1 cellular context compared by ENCODE assay signal in genomic region chr14:99562848-99563748, GRCh38.
TF ChIP-seq lines count a peak whose summit lies in the region.

No MANE protein-coding gene starts in this region.

TF ChIP-seq in HepG2, 621 proteins besides CTCF, POLR2A, EP300 and RAD21 (continued from another document and continues in another):
- TF ChIP-seq PBX3 (CRISPR knock-in tag; IDR thresholded peaks at IDR 0.05; ENCODE audit: borderline replicate concordance) = no peak
- no peak for TF ChIP-seq ZNF251 (CRISPR knock-in tag; IDR thresholded peaks at IDR 0.05)
- no peak; the same call in 1 of the 2 replicates for TF ChIP-seq ZNF362 (CRISPR knock-in tag; IDR thresholded peaks at IDR 0.05; ENCODE audit: borderline replicate concordance)
- TF ChIP-seq THYN1 (CRISPR knock-in tag; IDR thresholded peaks at IDR 0.05; ENCODE audit: borderline replicate concordance, low read depth) = no peak
- TF ChIP-seq ZNF331 (CRISPR knock-in tag; IDR thresholded peaks at IDR 0.05) = peak; percentile 85; the same call in 1 of the 2 replicates
- peak; percentile 68 for TF ChIP-seq ATF2 (CRISPR knock-in tag; IDR thresholded peaks at IDR 0.05)
- TF ChIP-seq RELA (CRISPR knock-in tag; IDR thresholded peaks at IDR 0.05) = no peak
- peak; percentile 74 for TF ChIP-seq RCOR2 (CRISPR knock-in tag; IDR thresholded peaks at IDR 0.05)
- TF ChIP-seq JUN (CRISPR knock-in tag; IDR thresholded peaks at IDR 0.05) = no peak
- no peak for TF ChIP-seq FOXJ3 (CRISPR knock-in tag; IDR thresholded peaks at IDR 0.05; ENCODE audit: borderline replicate concordance)
- TF ChIP-seq ZNF883 (CRISPR knock-in tag; IDR thresholded peaks at IDR 0.05; ENCODE audit: not compliant biosample characterization) = no peak
- peak; percentile 71; the same call in 1 of the 2 replicates for TF ChIP-seq ZNF788 (CRISPR knock-in tag; IDR thresholded peaks at IDR 0.05; ENCODE audit: borderline replicate concordance)
- TF ChIP-seq MLXIP (CRISPR knock-in tag; IDR thresholded peaks at IDR 0.05; ENCODE audit: borderline replicate concordance) = no peak
- no peak for TF ChIP-seq HNF1B (CRISPR knock-in tag; IDR thresholded peaks at IDR 0.05)
- TF ChIP-seq MYPOP (CRISPR knock-in tag; IDR thresholded peaks at IDR 0.05) = no peak
- no peak for TF ChIP-seq ZNF513 (CRISPR knock-in tag; conservative IDR thresholded peaks at IDR 0.05)
- no peak for TF ChIP-seq ZNF235 (CRISPR knock-in tag; IDR thresholded peaks at IDR 0.05; ENCODE audit: borderline replicate concordance)
- TF ChIP-seq FOXP1 (IDR thresholded peaks at IDR 0.05) = no peak
- no peak for TF ChIP-seq FOXP1 (CRISPR knock-in tag; IDR thresholded peaks at IDR 0.05)
- TF ChIP-seq PHF20 (CRISPR knock-in tag; IDR thresholded peaks at IDR 0.05) = no peak
- TF ChIP-seq HCFC1 (IDR thresholded peaks at IDR 0.05; ENCODE audit: low read depth, low read length) = no peak
- no peak for TF ChIP-seq AFF4 (CRISPR knock-in tag; IDR thresholded peaks at IDR 0.05)
- TF ChIP-seq ZNF772 (CRISPR knock-in tag; IDR thresholded peaks at IDR 0.05) = peak; percentile 61
- no peak for TF ChIP-seq NKX3-1 (CRISPR knock-in tag; IDR thresholded peaks at IDR 0.05)
- no peak for TF ChIP-seq FOSL1 (CRISPR knock-in tag; IDR thresholded peaks at IDR 0.05; ENCODE audit: borderline replicate concordance)
- TF ChIP-seq CBX2 (IDR thresholded peaks at IDR 0.05; ENCODE audit: low read depth, low read length) = no peak
- TF ChIP-seq CBX2 (CRISPR knock-in tag; IDR thresholded peaks at IDR 0.05; ENCODE audit: low read depth) = no peak
- no peak for TF ChIP-seq RFXANK (CRISPR knock-in tag; IDR thresholded peaks at IDR 0.05)
- TF ChIP-seq NCOA5 (CRISPR knock-in tag; IDR thresholded peaks at IDR 0.05) = no peak
- no peak for TF ChIP-seq ZNF343 (CRISPR knock-in tag; IDR thresholded peaks at IDR 0.05)
- TF ChIP-seq HNRNPH1 (optimal IDR thresholded peaks at IDR 0.05; ENCODE audit: low read depth, low read length) = no peak
- no peak for TF ChIP-seq ZNF512 (CRISPR knock-in tag; IDR thresholded peaks at IDR 0.05)
- TF ChIP-seq MBD4 (IDR thresholded peaks at IDR 0.05; ENCODE audit: borderline replicate concordance, low read length) = no peak
- TF ChIP-seq ZMYM4 (CRISPR knock-in tag; IDR thresholded peaks at IDR 0.05) = peak; percentile 49; the same call in 1 of the 2 replicates
- TF ChIP-seq NPAS2 (CRISPR knock-in tag; IDR thresholded peaks at IDR 0.05; ENCODE audit: borderline replicate concordance) = no peak
- TF ChIP-seq ZNF660 (CRISPR knock-in tag; IDR thresholded peaks at IDR 0.05; ENCODE audit: borderline replicate concordance, low read depth) = no peak
- TF ChIP-seq ZNF7 (CRISPR knock-in tag; IDR thresholded peaks at IDR 0.05) = no peak
- TF ChIP-seq ZFP36 (IDR thresholded peaks at IDR 0.05; ENCODE audit: borderline replicate concordance, low read depth, low read length, partially characterized antibody) = no peak
- peak; percentile 73 for TF ChIP-seq CEBPG (CRISPR knock-in tag; IDR thresholded peaks at IDR 0.05)
- peak; percentile 85; the same call in 1 of the 2 replicates for TF ChIP-seq CBX5 (CRISPR knock-in tag; IDR thresholded peaks at IDR 0.05; ENCODE audit: borderline replicate concordance)
- TF ChIP-seq ZNF124 (CRISPR knock-in tag; IDR thresholded peaks at IDR 0.05) = no peak
- TF ChIP-seq RFX5 (IDR thresholded peaks at IDR 0.05; ENCODE audit: low read depth, low read length) = no peak
- 0 out of 2 replicates have a peak, but pooled peaks have one; percentile 24 for TF ChIP-seq KMT2B (CRISPR knock-in tag; IDR thresholded peaks at IDR 0.05)
- no peak for TF ChIP-seq ZBTB3 (CRISPR knock-in tag; IDR thresholded peaks at IDR 0.05; ENCODE audit: borderline replicate concordance, low read depth)
- no peak for TF ChIP-seq NONO (IDR thresholded peaks at IDR 0.05)
- TF ChIP-seq NONO (CRISPR knock-in tag; conservative IDR thresholded peaks at IDR 0.05) = no peak
- TF ChIP-seq ZNF746 (CRISPR knock-in tag; IDR thresholded peaks at IDR 0.05) = 0 out of 2 replicates have a peak, but pooled peaks have one; percentile 33
- no peak for TF ChIP-seq TAF15 (IDR thresholded peaks at IDR 0.05; ENCODE audit: low read depth, low read length, poor library complexity, severe bottlenecking)
- TF ChIP-seq ZNF10 (CRISPR knock-in tag; IDR thresholded peaks at IDR 0.05; ENCODE audit: borderline replicate concordance, low read depth) = no peak
- TF ChIP-seq ZNF160 (CRISPR knock-in tag; IDR thresholded peaks at IDR 0.05) = no peak
- no peak for TF ChIP-seq ZNF773 (CRISPR knock-in tag; IDR thresholded peaks at IDR 0.05; ENCODE audit: borderline replicate concordance)
- TF ChIP-seq MIER3 (CRISPR knock-in tag; IDR thresholded peaks at IDR 0.05; ENCODE audit: borderline replicate concordance) = no peak; the same call in 1 of the 2 replicates
- TF ChIP-seq CCDC6 (CRISPR knock-in tag; IDR thresholded peaks at IDR 0.05) = no peak
- TF ChIP-seq ETV6 (CRISPR knock-in tag; conservative IDR thresholded peaks at IDR 0.05) = no peak
- TF ChIP-seq FOXM1 (CRISPR knock-in tag; IDR thresholded peaks at IDR 0.05) = no peak
- no peak for TF ChIP-seq ZNF549 (CRISPR knock-in tag; IDR thresholded peaks at IDR 0.05)
- no peak for TF ChIP-seq HHEX (CRISPR knock-in tag; IDR thresholded peaks at IDR 0.05)
- TF ChIP-seq ZNF136 (CRISPR knock-in tag; IDR thresholded peaks at IDR 0.05; ENCODE audit: low read depth) = no peak
- TF ChIP-seq GABPB1 (CRISPR knock-in tag; IDR thresholded peaks at IDR 0.05) = peak; percentile 52; the same call in 1 of the 2 replicates
- no peak for TF ChIP-seq NFYB (CRISPR knock-in tag; IDR thresholded peaks at IDR 0.05)
